Comparison of ENCODE assay signal across 16 cellular contexts in the genomic region with DNA sequence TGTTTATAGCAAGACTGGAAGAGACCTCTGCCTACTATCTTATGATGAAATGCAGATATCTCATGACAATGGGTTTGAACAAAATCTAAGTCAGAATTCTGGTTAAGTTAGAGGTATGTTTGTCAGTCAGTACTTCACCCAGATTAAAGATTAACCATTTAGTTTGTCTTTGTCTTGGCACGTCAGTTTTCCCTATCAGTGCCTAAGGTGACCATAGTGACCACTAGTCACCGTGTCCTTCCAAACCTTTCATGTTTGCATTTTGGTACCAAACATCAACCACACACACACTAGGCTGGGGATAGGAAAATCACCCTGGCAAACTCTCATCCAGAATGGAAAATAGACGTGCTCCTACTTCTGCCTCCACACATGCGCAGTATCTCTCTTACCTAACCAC.
DNase-seq lines count a peak whose midpoint lies in the region; ATAC-seq, FAIRE-seq and TF ChIP-seq lines count a peak whose summit lies in the region.
"Had no signal": no experiment of that assay in that cellular context is flagged by ENCODE, and none has a peak within 500 bp of the region (broad histone marks: within the 10 kb centered on the region; RNA-seq: fewer than 3 reads in every experiment).

No MANE protein-coding gene starts in this region.

- H3K4me3 ChIP-seq in OCI-LY1 (ENCODE audit: low read depth, low read length, poor library complexity, severe bottlenecking) (no peak overlapping the region), HepG2 (replicated peaks in 1 of 3; ENCODE audit: insufficient read depth in 1 of 3, low read depth in 2 of 3, low read length in 3 of 3) (peak overlapping the region in 1 of 3 experiments; percentile 13; a peak in 1 of 6 replicates)
- H3K4me3 ChIP-seq: BLaER1 had no signal

- TF ChIP-seq EP300 in HepG2 (IDR thresholded peaks at IDR 0.05; ENCODE audit: low read depth in 2 of 2, low read length in 2 of 2) (no peak), HepG2 (CRISPR knock-in tag; IDR thresholded peaks at IDR 0.05; ENCODE audit: borderline replicate concordance) (no peak)

- H3K4me1 ChIP-seq in OCI-LY1 (ENCODE audit: insufficient read depth, low read length, severe bottlenecking), result peaks cover 53% of the 10 kb centered on the region
- H3K4me1 ChIP-seq in HepG2 (ENCODE audit: insufficient read depth, low read length), result peaks cover 53% of the 10 kb centered on the region

- no peak overlapping the region for H2AFZ ChIP-seq in OCI-LY1 (ENCODE audit: low read length)
- no peak overlapping the region for H2AFZ ChIP-seq in HepG2 (ENCODE audit: low read length)

- CTCF ChIA-PET in HepG2 (lab: Yijun Ruan, JAX; ENCODE audit: low intra/inter-chr PET ratio, low total read pairs), result no interaction called here

- H3K79me2 ChIP-seq in OCI-LY1 (ENCODE audit: insufficient read depth, low read length) (no peaks in the 10 kb centered on the region), HepG2 (ENCODE audit: insufficient read depth, low read length) (no peaks in the 10 kb centered on the region)

- peak; percentile 82 for ATAC-seq in HepG2
- no peak for ATAC-seq in HG03039 (IDR thresholded peaks at IDR 0.05; ENCODE audit: unreplicated experiment)

- FAIRE-seq in HepG2 (lab: Jason Lieb, UNC), result peak; percentile 68
- FAIRE-seq: HTR-8/SVneo had no signal

- no peaks in the 10 kb centered on the region for H3F3A ChIP-seq in OCI-LY1 (ENCODE audit: insufficient read depth, low read length)

- no peak for TF ChIP-seq RAD21 in HepG2 (CRISPR knock-in tag; IDR thresholded peaks at IDR 0.05)

- H3K9ac ChIP-seq in OCI-LY1 (ENCODE audit: low read length) (no peak overlapping the region), HepG2 (ENCODE audit: insufficient read depth, low read depth, low read length) (peak overlapping the region; percentile 45)
- H3K9ac ChIP-seq: BLaER1, KMS-11 had no signal

- peak; percentile 27 for DNase-seq in DMS53 (lab: John Stamatoyannopoulos, UW)
- no peak for DNase-seq in DMS53 treated with DMSO at 0.1 percent for 48 hours (lab: John Stamatoyannopoulos, UW; ENCODE audit: unreplicated experiment)
- peak; percentile 77 for DNase-seq in HepG2 (ENCODE audit: low spot score)
- DNase-seq in HUDEP-2 (lab: John Stamatoyannopoulos, UW; ENCODE audit: unreplicated experiment in 76 of 76), result no peak
- DNase-seq in superior temporal gyrus (ENCODE audit: extremely low spot score), result no peak
- DNase-seq: AML-193; Caco-2; CD8-positive, alpha-beta memory T cell; GOT3; H9 had no signal

- H4K20me1 ChIP-seq in OCI-LY1 (ENCODE audit: insufficient read depth, low read length) (no peaks in the 10 kb centered on the region), HepG2 (ENCODE audit: insufficient read depth, low read length) (no peaks in the 10 kb centered on the region)
- H4K20me1 ChIP-seq: BLaER1 had no signal

- in situ Hi-C loops in HepG2 (cut with HindIII; ENCODE audit: extremely low pct_ligation_motif_present, low pct_unique_long_range_greater_than_20kb), result no loop called here

- H3K36me3 ChIP-seq in OCI-LY1 (ENCODE audit: insufficient read depth, low read length), result no peaks in the 10 kb centered on the region
- H3K36me3 ChIP-seq in HepG2 (replicated peaks in 1 of 2; ENCODE audit: control insufficient read depth in 1 of 2, insufficient read depth in 2 of 2, low read length in 2 of 2), result no peaks in the 10 kb centered on the region; a peak in 1 of 5 replicates
- H3K36me3 ChIP-seq: BLaER1 had no signal

- H3K9me3 ChIP-seq in OCI-LY1 (ENCODE audit: low read length) (no peaks in the 10 kb centered on the region), HepG2 (ENCODE audit: low read length) (no peaks in the 10 kb centered on the region)
- H3K9me3 ChIP-seq: BLaER1, Caco-2 had no signal

- no peaks in the 10 kb centered on the region for H3K9me2 ChIP-seq in OCI-LY1 (ENCODE audit: low read depth, low read length)

- intact Hi-C loops in HepG2 (cut with micrococcal nuclease; ENCODE audit: unreplicated experiment), result loop anchor here (5.0 kb wide), 1 partner anchor 107 kb away; no protein-coding TSS in a partner anchor

- TF ChIP-seq POLR2A in HepG2 (IDR thresholded peaks at IDR 0.05; ENCODE audit: insufficient read depth in 1 of 2, low read depth in 2 of 2, low read length in 2 of 2), result no peak

- H3K27ac ChIP-seq in OCI-LY1 (ENCODE audit: low read depth, low read length, poor library complexity, severe bottlenecking) (peak overlapping the region; percentile 3), HepG2 (ENCODE audit: extremely low read length, insufficient read depth, low read length) (peak overlapping the region; percentile 73)
- H3K27ac ChIP-seq: 22Rv1, BLaER1, KMS-11 had no signal

- H3K4me2 ChIP-seq in OCI-LY1 (ENCODE audit: low read length) (no peak overlapping the region), HepG2 (ENCODE audit: low read depth, low read length) (peak overlapping the region; percentile 60)
- H3K4me2 ChIP-seq: BLaER1, KMS-11 had no signal

- no peaks in the 10 kb centered on the region for H3K27me3 ChIP-seq in OCI-LY1 (ENCODE audit: insufficient read depth, low read length)
- H3K27me3 ChIP-seq in HepG2 (ENCODE audit: control insufficient read depth in 1 of 2, insufficient read depth in 2 of 2, low read length in 2 of 2), result no peaks in the 10 kb centered on the region
- H3K27me3 ChIP-seq: BLaER1 had no signal

- no TSS peak for BruUV-seq in HepG2 (replicated peaks; lab: Mats Ljungman, UMichigan)

- POLR2A ChIA-PET in HepG2 (lab: Yijun Ruan, JAX), result no interaction called here

- 27% methylated on average over 4 of the region's 4 CpGs for WGBS in HepG2 (ENCODE audit: low lambda C conversion rate)

- TF ChIP-seq CTCF in OCI-LY1 (IDR thresholded peaks at IDR 0.05; ENCODE audit: low read length) (no peak), HepG2 (CRISPR knock-in tag; IDR thresholded peaks at IDR 0.05) (no peak)

TF ChIP-seq in HepG2, 621 proteins besides CTCF, POLR2A, EP300 and RAD21 (continues in another document):
- TF ChIP-seq SALL1 (CRISPR knock-in tag; IDR thresholded peaks at IDR 0.05) (peak; percentile 13; the same call in 1 of the 2 replicates), HMG20A (CRISPR knock-in tag; IDR thresholded peaks at IDR 0.05; ENCODE audit: borderline replicate concordance) (0 out of 2 replicates have a peak, but pooled peaks have one; percentile 15), SOX13 (IDR thresholded peaks at IDR 0.05) (no peak), SOX13 (CRISPR knock-in tag; conservative IDR thresholded peaks at IDR 0.05 in 1 of 2, IDR thresholded peaks at IDR 0.05 in 1 of 2) (peak in 1 of 2 experiments; percentile 67; a peak in 2 of 4 replicates), IRF2 (CRISPR knock-in tag; IDR thresholded peaks at IDR 0.05) (peak; percentile 58; the same call in 1 of the 2 replicates), FOXK1 (CRISPR knock-in tag; IDR thresholded peaks at IDR 0.05; ENCODE audit: borderline replicate concordance, low read depth) (peak; percentile 12; the same call in 1 of the 2 replicates), TCF7 (IDR thresholded peaks at IDR 0.05; ENCODE audit: low read depth) (no peak), PHF21A (CRISPR knock-in tag; IDR thresholded peaks at IDR 0.05) (0 out of 2 replicates have a peak, but pooled peaks have one; percentile 18), FOXA3 (CRISPR knock-in tag; IDR thresholded peaks at IDR 0.05) (peak; percentile 34)
- TF ChIP-seq, protein P1, sequence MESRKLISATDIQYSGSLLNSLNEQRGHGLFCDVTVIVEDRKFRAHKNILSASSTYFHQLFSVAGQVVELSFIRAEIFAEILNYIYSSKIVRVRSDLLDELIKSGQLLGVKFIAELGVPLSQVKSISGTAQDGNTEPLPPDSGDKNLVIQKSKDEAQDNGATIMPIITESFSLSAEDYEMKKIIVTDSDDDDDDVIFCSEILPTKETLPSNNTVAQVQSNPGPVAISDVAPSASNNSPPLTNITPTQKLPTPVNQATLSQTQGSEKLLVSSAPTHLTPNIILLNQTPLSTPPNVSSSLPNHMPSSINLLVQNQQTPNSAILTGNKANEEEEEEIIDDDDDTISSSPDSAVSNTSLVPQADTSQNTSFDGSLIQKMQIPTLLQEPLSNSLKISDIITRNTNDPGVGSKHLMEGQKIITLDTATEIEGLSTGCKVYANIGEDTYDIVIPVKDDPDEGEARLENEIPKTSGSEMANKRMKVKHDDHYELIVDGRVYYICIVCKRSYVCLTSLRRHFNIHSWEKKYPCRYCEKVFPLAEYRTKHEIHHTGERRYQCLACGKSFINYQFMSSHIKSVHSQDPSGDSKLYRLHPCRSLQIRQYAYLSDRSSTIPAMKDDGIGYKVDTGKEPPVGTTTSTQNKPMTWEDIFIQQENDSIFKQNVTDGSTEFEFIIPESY (CRISPR knock-in tag; IDR thresholded peaks at IDR 0.05), result no peak
- TF ChIP-seq, protein P2, sequence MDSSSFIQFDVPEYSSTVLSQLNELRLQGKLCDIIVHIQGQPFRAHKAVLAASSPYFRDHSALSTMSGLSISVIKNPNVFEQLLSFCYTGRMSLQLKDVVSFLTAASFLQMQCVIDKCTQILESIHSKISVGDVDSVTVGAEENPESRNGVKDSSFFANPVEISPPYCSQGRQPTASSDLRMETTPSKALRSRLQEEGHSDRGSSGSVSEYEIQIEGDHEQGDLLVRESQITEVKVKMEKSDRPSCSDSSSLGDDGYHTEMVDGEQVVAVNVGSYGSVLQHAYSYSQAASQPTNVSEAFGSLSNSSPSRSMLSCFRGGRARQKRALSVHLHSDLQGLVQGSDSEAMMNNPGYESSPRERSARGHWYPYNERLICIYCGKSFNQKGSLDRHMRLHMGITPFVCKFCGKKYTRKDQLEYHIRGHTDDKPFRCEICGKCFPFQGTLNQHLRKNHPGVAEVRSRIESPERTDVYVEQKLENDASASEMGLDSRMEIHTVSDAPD (CRISPR knock-in tag; IDR thresholded peaks at IDR 0.05), result peak; percentile 97

Comparison
In these comparisons a context has a peak if more than half of its experiments do, and no peak if none do; other contexts are left out.
1. DNase-seq: peak in DMS53 (single experiment) and HepG2 (single experiment); none in DMS53 treated with DMSO at 0.1 percent for 48 hours (single experiment), HUDEP-2 (0 of 76) and superior temporal gyrus (single experiment).